Comparison of ENCODE assay signal across 18 cellular contexts in the genomic region with DNA sequence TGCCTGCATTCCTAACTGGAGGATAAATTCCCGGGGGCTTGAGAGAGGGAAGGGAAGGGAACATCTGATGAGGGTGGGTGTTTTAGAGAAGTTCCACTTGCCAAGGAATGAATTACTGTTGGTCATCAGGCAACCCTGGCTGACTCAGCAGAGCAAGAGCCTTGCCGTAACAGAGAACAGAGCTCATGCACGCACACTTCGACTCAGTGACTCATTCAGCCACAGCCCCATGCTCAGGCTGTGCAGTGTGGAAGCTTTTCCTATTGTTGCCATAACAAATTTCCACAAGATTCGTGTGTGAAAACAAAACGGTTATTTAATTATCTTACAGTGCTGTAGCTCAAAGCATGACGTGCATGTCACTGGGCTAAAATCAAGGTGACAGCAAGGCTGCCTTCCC. TPM values are rescaled to one million over a fixed set of nuclear protein-coding genes. Genes with fewer than 3 reads are reported as not detected.
"Had no signal": no experiment of that assay in that cellular context is flagged by ENCODE, and none has a peak within 500 bp of the region (broad histone marks: within the 10 kb centered on the region; RNA-seq: fewer than 3 reads in every experiment).

No MANE protein-coding gene starts in this region.

RNA-seq across cellular contexts. Expression of gene KIR3DL2, which starts 9.2 kb away (rescaled TPM):
- total RNA-seq: activated B cell treated with CpG ODN at 0.5 μM for 24 hours, astrocyte, chondrocyte, gastrocnemius medialis, left cardiac atrium, left ventricle myocardium superior, lung microvascular endothelial cell, mucosa of gallbladder, pancreas, prostate gland, sciatic nerve, testis, transverse colon had no signal
- polyA plus RNA-seq: keratinocyte, neural cell, pancreas had no signal

RNA-seq across cellular contexts. Expression of gene FCAR, which starts 14.6 kb away (rescaled TPM):
- total RNA-seq: activated CD8-positive, alpha-beta T cell treated with anti-CD3 and anti-CD28 coated beads for 36 hours; activated T-cell treated with anti-CD3 and anti-CD28 coated beads, Interleukin-2, amount 50 U/mL, for 4 hours; activated T-helper 17 cell treated with anti-CD3 and anti-CD28 coated beads, Interleukin-2, amount 50 U/mL, for 72 hours; astrocyte; chondrocyte; lung microvascular endothelial cell; mucosa of gallbladder; prostate gland; testis; transverse colon had no signal
- polyA plus RNA-seq: keratinocyte, neural cell had no signal

RNA-seq across cellular contexts. Expression of gene KIR2DS4, which starts 26.9 kb away (rescaled TPM):
- total RNA-seq: activated B cell treated with CpG ODN at 0.5 μM for 24 hours; activated T-helper 17 cell treated with anti-CD3 and anti-CD28 coated beads, Interleukin-2, amount 50 U/mL, for 72 hours; astrocyte; chondrocyte; gastrocnemius medialis; left cardiac atrium; left ventricle myocardium superior; lung microvascular endothelial cell; mucosa of gallbladder; pancreas; sciatic nerve; transverse colon had no signal
- polyA plus RNA-seq: keratinocyte, neural cell, pancreas had no signal

RNA-seq across cellular contexts. Expression of gene KIR3DL1, which starts 43.1 kb away (rescaled TPM):
- total RNA-seq: activated B cell treated with CpG ODN at 0.5 μM for 24 hours; activated T-helper 17 cell treated with anti-CD3 and anti-CD28 coated beads, Interleukin-2, amount 50 U/mL, for 72 hours; astrocyte; chondrocyte; left cardiac atrium; left ventricle myocardium superior; lung microvascular endothelial cell; mucosa of gallbladder; pancreas; prostate gland; sciatic nerve; testis; transverse colon had no signal
- polyA plus RNA-seq: keratinocyte, neural cell, pancreas had no signal

RNA-seq across cellular contexts. Expression of gene NCR1, which starts 46.5 kb away (rescaled TPM):
- total RNA-seq: activated B cell treated with CpG ODN at 0.5 μM for 24 hours; activated T-helper 17 cell treated with anti-CD3 and anti-CD28 coated beads, Interleukin-2, amount 50 U/mL, for 72 hours; astrocyte; chondrocyte; gastrocnemius medialis; left cardiac atrium; lung microvascular endothelial cell had no signal
- polyA plus RNA-seq: keratinocyte, neural cell, pancreas had no signal
